Comparison of ENCODE assay signal across 15 cellular contexts in the genomic region with DNA sequence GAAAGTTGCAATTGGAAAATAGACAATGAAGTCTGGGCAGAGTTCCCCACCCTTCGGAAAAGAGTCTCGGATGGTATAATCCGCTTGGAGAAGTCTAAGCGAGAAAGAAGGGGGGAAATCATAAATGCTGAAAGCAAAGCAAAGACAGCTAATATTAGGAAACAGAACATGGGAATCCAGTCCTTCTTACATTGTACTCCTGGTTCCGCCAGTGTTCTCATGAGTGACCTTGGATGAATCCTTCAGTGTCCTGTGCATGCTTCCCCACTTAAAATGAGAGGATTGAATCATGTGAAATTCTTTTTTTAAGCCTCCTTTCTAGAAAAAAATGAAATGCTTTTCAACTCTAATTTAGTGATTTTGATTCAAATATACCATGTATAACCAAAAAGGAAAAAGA.
DNase-seq lines count a peak whose midpoint lies in the region; ATAC-seq and TF ChIP-seq lines count a peak whose summit lies in the region.
"Had no signal": no experiment of that assay in that cellular context is flagged by ENCODE, and none has a peak within 500 bp of the region (broad histone marks: within the 10 kb centered on the region; RNA-seq: fewer than 3 reads in every experiment).

No MANE protein-coding gene starts in this region.

- ATAC-seq in left cardiac atrium (peak; percentile 32 to 43), aorta (ENCODE audit: low FRiP score) (peak; percentile 31), GM18502 (IDR thresholded peaks at IDR 0.05; ENCODE audit: poor library complexity, unreplicated experiment) (no peak)
- ATAC-seq: activated naive CD4-positive, alpha-beta T cell treated with anti-CD3 and anti-CD28 coated beads, Interleukin-2, amount 50 U/mL, for 72 hours; natural killer cell had no signal

- H3K4me1 ChIP-seq in sigmoid colon: peaks cover 0 to 10% (median 7%) of the 10 kb centered on the region in 4 donors
- peaks cover 2 to 3% of the 10 kb centered on the region in 2 donors for H3K4me1 ChIP-seq in aorta (ENCODE audit: control insufficient read depth in 1 of 2, insufficient read depth in 2 of 2, low read length in 2 of 2)

- H3K27me3 ChIP-seq in sigmoid colon: no peaks in the 10 kb centered on the region
- H3K27me3 ChIP-seq in aorta (ENCODE audit: control insufficient read depth in 1 of 2, insufficient read depth in 2 of 2, low read length in 1 of 2): no peaks in the 10 kb centered on the region

- TF ChIP-seq EP300 in sigmoid colon (IDR thresholded peaks at IDR 0.05): no peak

- H3K27ac ChIP-seq in caudate nucleus (ENCODE audit: low read depth, low read length): peak overlapping the region; percentile 94
- H3K27ac ChIP-seq in sigmoid colon: peak overlapping the region; percentile 45 to 61 (median 54)
- peak overlapping the region; percentile 48 to 80 for H3K27ac ChIP-seq in aorta (ENCODE audit: low read depth in 1 of 2, low read length in 2 of 2)
- H3K27ac ChIP-seq: epithelial cell of prostate had no signal

- H3K4me3 ChIP-seq in sigmoid colon (no peak overlapping the region), aorta (ENCODE audit: low read length in 2 of 2) (no peak overlapping the region)

- TF ChIP-seq POLR2A in sigmoid colon (IDR thresholded peaks at IDR 0.05): no peak

- no peak for TF ChIP-seq CTCF in sigmoid colon (IDR thresholded peaks at IDR 0.05)

- H3K36me3 ChIP-seq in sigmoid colon (no peaks in the 10 kb centered on the region), aorta (ENCODE audit: control insufficient read depth in 1 of 2, insufficient read depth in 2 of 2, low read length in 1 of 2) (no peaks in the 10 kb centered on the region)

- intact Hi-C loops in left cardiac atrium (cut with DNase I) (no loop called here), sigmoid colon (cut with DNase I) (no loop called here), aorta (cut with DNase I) (no loop called here), posterior cingulate gyrus (cut with DNase I) (no loop called here)

- 68 to 90% methylated on average over 5 of the region's 5 CpGs for WGBS in sigmoid colon, 2 donors
- 39 to 40% methylated on average over 4 to 5 of the region's 5 CpGs for WGBS in aorta, 2 donors

- no peak for DNase-seq in caudate nucleus (lab: John Stamatoyannopoulos, UW)
- no peak for DNase-seq in left cardiac atrium
- no peak for DNase-seq in sigmoid colon
- no peak for DNase-seq in aorta
- no peak for DNase-seq in posterior cingulate gyrus
- DNase-seq in NCI-H1417 (lab: John Stamatoyannopoulos, UW): no peak
- DNase-seq: activated CD4-positive, alpha-beta T cell treated with anti-CD3 and anti-CD28 coated beads for 1 hour; activated CD8-positive, alpha-beta memory T cell treated with anti-CD3 and anti-CD28 coated beads, Interleukin-2, amount 50 U/mL, for 48 hours; cerebellar nuclear complex; MV-4-11; natural killer cell; stimulated activated CD4-positive, alpha-beta T cell treated with anti-CD3 and anti-CD28 coated beads, Interleukin-2, amount 100 ng/mL, for 24 hours had no signal

- no peaks in the 10 kb centered on the region for H3K9me3 ChIP-seq in sigmoid colon
- no peaks in the 10 kb centered on the region for H3K9me3 ChIP-seq in aorta (ENCODE audit: control insufficient read depth, low read length)
